In the genomic region with DNA sequence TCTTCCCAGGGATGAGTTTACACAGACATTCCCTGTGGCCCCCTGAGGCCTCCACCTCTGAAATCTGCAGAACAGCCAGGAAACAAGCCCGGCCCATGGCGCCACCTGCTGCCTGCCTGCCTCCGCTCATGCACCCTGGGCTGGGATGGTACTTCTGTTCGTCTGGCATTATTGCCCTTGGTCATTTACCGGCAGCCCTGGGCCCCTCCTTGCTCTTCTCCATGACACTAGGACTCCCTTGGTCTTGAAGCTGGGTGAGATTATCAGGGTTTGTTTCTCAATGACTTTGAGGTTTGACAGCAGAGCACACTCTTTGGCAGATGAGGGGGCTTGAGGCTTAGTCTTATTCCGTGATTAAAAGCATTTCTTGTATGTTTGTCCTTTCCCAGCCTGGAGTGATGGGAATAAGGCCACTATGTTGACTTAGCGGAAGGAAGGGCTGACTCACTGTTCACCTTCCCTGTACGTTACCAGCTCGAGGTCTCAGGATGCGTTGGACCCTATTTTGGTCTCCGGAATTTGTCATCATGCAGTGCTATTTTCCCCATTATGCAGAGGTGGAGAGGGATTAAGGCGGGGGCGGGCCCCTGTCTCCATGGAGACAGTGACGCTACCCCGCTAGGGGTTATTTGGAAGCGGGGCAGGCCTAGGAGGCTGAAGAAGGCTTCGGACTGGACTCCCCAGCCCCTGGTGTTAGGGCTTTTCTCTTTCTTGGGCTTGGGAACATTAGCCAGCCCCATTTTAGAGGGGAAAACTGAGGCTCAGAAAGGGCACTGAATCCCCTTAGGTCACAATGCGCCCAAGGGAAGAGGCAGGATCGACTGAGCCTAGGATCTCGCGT, we compare ENCODE assay signal across 1 cellular context.
TF ChIP-seq lines count a peak whose summit lies in the region.

No MANE protein-coding gene starts in this region.

TF ChIP-seq in H1, 55 proteins besides CTCF, POLR2A, EP300 and RAD21:
- TF ChIP-seq HDAC6 (IDR thresholded peaks at IDR 0.05; ENCODE audit: low read depth, low read length) (no peak), SIN3A (conservative IDR thresholded peaks at IDR 0.05 in 1 of 2, IDR thresholded peaks at IDR 0.05 in 1 of 2; ENCODE audit: low read depth in 1 of 2, low read length in 2 of 2) (peak; percentile 20 to 73; a peak in 2 of 4 replicates), EGR1 (IDR thresholded peaks at IDR 0.05; ENCODE audit: borderline replicate concordance, low read depth, low read length) (peak; percentile 71; the same call in 1 of the 2 replicates), YY1 (IDR thresholded peaks at IDR 0.05; ENCODE audit: low read depth, low read length) (no peak), SIX5 (IDR thresholded peaks at IDR 0.05; ENCODE audit: low read depth, low read length) (no peak), SP4 (IDR thresholded peaks at IDR 0.05; ENCODE audit: low read length) (peak; percentile 16; the same call in 1 of the 2 replicates), TEAD4 (IDR thresholded peaks at IDR 0.05; ENCODE audit: low read depth, low read length) (0 out of 2 replicates have a peak, but pooled peaks have one; percentile 14), NANOG (IDR thresholded peaks at IDR 0.05; ENCODE audit: insufficient read depth, low read depth, low read length, poor library complexity, severe bottlenecking) (no peak), RFX5 (IDR thresholded peaks at IDR 0.05; ENCODE audit: borderline replicate concordance, low read depth, low read length) (no peak), SAP30 (IDR thresholded peaks at IDR 0.05; ENCODE audit: insufficient read depth, insufficient replicate concordance, low read length) (peak; percentile 37), CEBPB (IDR thresholded peaks at IDR 0.05; ENCODE audit: low read depth, low read length) (no peak)
- TF ChIP-seq, protein P1, sequence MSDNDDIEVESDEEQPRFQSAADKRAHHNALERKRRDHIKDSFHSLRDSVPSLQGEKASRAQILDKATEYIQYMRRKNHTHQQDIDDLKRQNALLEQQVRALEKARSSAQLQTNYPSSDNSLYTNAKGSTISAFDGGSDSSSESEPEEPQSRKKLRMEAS (IDR thresholded peaks at IDR 0.05): peak; percentile 45; the same call in 1 of the 2 replicates
